Comparison of ENCODE assay signal across 10 cellular contexts in the genomic region with DNA sequence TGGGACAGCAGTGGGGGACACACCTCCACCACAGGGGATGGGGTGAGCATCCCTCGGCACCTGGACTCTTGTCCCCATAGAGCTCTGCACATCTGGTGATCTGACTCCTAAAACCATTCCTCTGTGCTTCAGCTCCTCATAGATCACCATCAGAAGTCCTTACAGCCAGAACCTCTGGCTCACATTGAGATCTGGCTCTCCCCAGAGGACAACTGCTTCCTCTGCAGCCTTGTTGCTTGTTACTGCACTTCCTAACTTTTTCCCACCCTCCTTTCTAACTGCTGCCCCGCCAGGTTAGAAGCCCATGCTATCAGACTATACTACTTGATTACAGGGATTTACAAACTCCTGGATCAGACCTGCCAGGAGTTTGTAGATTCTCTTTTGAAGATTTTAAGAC.
DNase-seq lines count a peak whose midpoint lies in the region; ATAC-seq and TF ChIP-seq lines count a peak whose summit lies in the region.
"Had no signal": no experiment of that assay in that cellular context is flagged by ENCODE, and none has a peak within 500 bp of the region (broad histone marks: within the 10 kb centered on the region; RNA-seq: fewer than 3 reads in every experiment).

No MANE protein-coding gene starts in this region.

- POLR2A ChIA-PET in MCF 10A (lab: Yijun Ruan, JAX): interaction anchor here (0.6 to 1.4 kb wide), 2 partner anchors 105 to 221 kb away, joined by 3 to 6 read pairs; no protein-coding TSS in a partner anchor

- H3K27me3 ChIP-seq in foreskin keratinocyte: no peaks in the 10 kb centered on the region
- no peaks in the 10 kb centered on the region for H3K27me3 ChIP-seq in upper lobe of right lung

- H3K4me1 Mint-ChIP-seq in MCF 10A (ENCODE audit: insufficient read depth, unreplicated experiment) (no peaks in the 10 kb centered on the region), natural killer cell (no peaks in the 10 kb centered on the region)

- CTCF ChIA-PET in MCF 10A (lab: Yijun Ruan, JAX): interaction anchor here (0.6 to 1.6 kb wide), 14 partner anchors 10 to 1259 kb away, joined by 3 to 7 read pairs (median 3); no protein-coding TSS in a partner anchor

- BruUV-seq in MCF 10A (replicated peaks; lab: Mats Ljungman, UMichigan): no TSS peak

- TF ChIP-seq CTCF in MCF 10A (IDR thresholded peaks at IDR 0.05; ENCODE audit: unreplicated experiment): no peak
- TF ChIP-seq CTCF in foreskin keratinocyte (conservative IDR thresholded peaks at IDR 0.05): peak; percentile 44
- TF ChIP-seq CTCF in upper lobe of right lung (IDR thresholded peaks at IDR 0.05): peak; percentile 11
- no peak for TF ChIP-seq CTCF in natural killer cell (IDR thresholded peaks at IDR 0.05)

- H3K27ac ChIP-seq in foreskin keratinocyte (no peak overlapping the region), upper lobe of right lung (no peak overlapping the region)

- H3K27me3 Mint-ChIP-seq in MCF 10A (ENCODE audit: insufficient read depth, unreplicated experiment): no peaks in the 10 kb centered on the region
- H3K27me3 Mint-ChIP-seq in natural killer cell (ENCODE audit: low read depth in 2 of 2): no peaks in the 10 kb centered on the region

- DNase-seq in T47D (ENCODE audit: low read depth in 1 of 2, low spot score in 1 of 2) (peak; percentile 17 to 49), MCF 10A (ENCODE audit: unreplicated experiment) (no peak), SK-N-DZ (ENCODE audit: low spot score) (peak; percentile 29), foreskin keratinocyte (no peak), upper lobe of right lung (no peak), natural killer cell (no peak), ureter (ENCODE audit: low spot score) (no peak)
- DNase-seq in activated naive CD4-positive, alpha-beta T cell treated with anti-CD3 and anti-CD28 coated beads, Interleukin-2, amount 50 U/mL, for 72 hours (ENCODE audit: low spot score in 2 of 2): no peak
- DNase-seq: posterior cingulate gyrus had no signal

- H3K9me3 Mint-ChIP-seq in MCF 10A (ENCODE audit: unreplicated experiment): no peaks in the 10 kb centered on the region
- H3K9me3 Mint-ChIP-seq in natural killer cell: no peaks in the 10 kb centered on the region
- no peaks in the 10 kb centered on the region for H3K9me3 Mint-ChIP-seq in activated naive CD4-positive, alpha-beta T cell treated with anti-CD3 and anti-CD28 coated beads, Interleukin-2, amount 50 U/mL, for 72 hours
- H3K9me3 Mint-ChIP-seq: activated T-helper 1 cell treated with anti-CD3 and anti-CD28 coated beads, Interleukin-12 subunit alpha, Interleukin-12 subunit beta, Interleukin-2, Interleukin-4 antibody, amounts not matched to agents 30 ng/mL and 10 ng/mL and 1 ng/mL, durations not matched to agents 14 hours and 24 hours and 36 hours had no signal

- ATAC-seq in foreskin keratinocyte: no peak
- ATAC-seq in upper lobe of right lung: no peak
- ATAC-seq in natural killer cell: no peak
- ATAC-seq in activated naive CD4-positive, alpha-beta T cell treated with anti-CD3 and anti-CD28 coated beads, Interleukin-2, amount 50 U/mL, for 72 hours: no peak

- H3K36me3 Mint-ChIP-seq in MCF 10A (ENCODE audit: insufficient read depth, unreplicated experiment): no peaks in the 10 kb centered on the region
- no peaks in the 10 kb centered on the region for H3K36me3 Mint-ChIP-seq in natural killer cell
- H3K36me3 Mint-ChIP-seq in activated naive CD4-positive, alpha-beta T cell treated with anti-CD3 and anti-CD28 coated beads, Interleukin-2, amount 50 U/mL, for 72 hours: no peaks in the 10 kb centered on the region

- no peaks in the 10 kb centered on the region for H3K9me3 ChIP-seq in upper lobe of right lung

- intact Hi-C loops in MCF 10A (cut with micrococcal nuclease): no loop called here
- intact Hi-C loops in upper lobe of right lung (cut with DNase I): no loop called here
- intact Hi-C loops in natural killer cell (cut with micrococcal nuclease): no loop called here

- H3K4me3 Mint-ChIP-seq in MCF 10A (ENCODE audit: unreplicated experiment) (no peak overlapping the region), natural killer cell (no peak overlapping the region)
- H3K4me3 Mint-ChIP-seq: activated T-helper 1 cell treated with anti-CD3 and anti-CD28 coated beads, Interleukin-12 subunit alpha, Interleukin-12 subunit beta, Interleukin-2, Interleukin-4 antibody, amounts not matched to agents 30 ng/mL and 10 ng/mL and 1 ng/mL, durations not matched to agents 14 hours and 24 hours and 36 hours had no signal

- H3K4me3 ChIP-seq in upper lobe of right lung: no peak overlapping the region

- H3K27ac Mint-ChIP-seq in MCF 10A (ENCODE audit: low read depth, unreplicated experiment) (no peak overlapping the region), natural killer cell (no peak overlapping the region)
- H3K27ac Mint-ChIP-seq in activated naive CD4-positive, alpha-beta T cell treated with anti-CD3 and anti-CD28 coated beads, Interleukin-2, amount 50 U/mL, for 72 hours: no peak overlapping the region
- H3K27ac Mint-ChIP-seq: activated T-helper 1 cell treated with anti-CD3 and anti-CD28 coated beads, Interleukin-12 subunit alpha, Interleukin-12 subunit beta, Interleukin-2, Interleukin-4 antibody, amounts not matched to agents 30 ng/mL and 10 ng/mL and 1 ng/mL, durations not matched to agents 14 hours and 24 hours and 36 hours had no signal

- H3K4me1 ChIP-seq in foreskin keratinocyte: no peaks in the 10 kb centered on the region
- no peaks in the 10 kb centered on the region for H3K4me1 ChIP-seq in upper lobe of right lung

- in situ Hi-C loops in T47D (cut with HindIII; ENCODE audit: low pct_unique_long_range_greater_than_20kb, low sequenced_read_pairs): no loop called here

- H3K36me3 ChIP-seq in upper lobe of right lung: no peaks in the 10 kb centered on the region

Comparison
In these comparisons a context has a peak if more than half of its experiments do, and no peak if none do; other contexts are left out.
1. DNase-seq: peak in T47D (2 of 2) and SK-N-DZ (single experiment); none in MCF 10A (single experiment), foreskin keratinocyte (0 of 2), upper lobe of right lung (single experiment), natural killer cell (single experiment), ureter (single experiment) and activated naive CD4-positive, alpha-beta T cell treated with anti-CD3 and anti-CD28 coated beads, Interleukin-2, amount 50 U/mL, for 72 hours (0 of 2).
2. CTCF ChIP-seq: peak in foreskin keratinocyte (single experiment) and upper lobe of right lung (single experiment); none in MCF 10A (single experiment) and natural killer cell (single experiment).